Comparison of ENCODE assay signal across 22 cellular contexts in the genomic region with DNA sequence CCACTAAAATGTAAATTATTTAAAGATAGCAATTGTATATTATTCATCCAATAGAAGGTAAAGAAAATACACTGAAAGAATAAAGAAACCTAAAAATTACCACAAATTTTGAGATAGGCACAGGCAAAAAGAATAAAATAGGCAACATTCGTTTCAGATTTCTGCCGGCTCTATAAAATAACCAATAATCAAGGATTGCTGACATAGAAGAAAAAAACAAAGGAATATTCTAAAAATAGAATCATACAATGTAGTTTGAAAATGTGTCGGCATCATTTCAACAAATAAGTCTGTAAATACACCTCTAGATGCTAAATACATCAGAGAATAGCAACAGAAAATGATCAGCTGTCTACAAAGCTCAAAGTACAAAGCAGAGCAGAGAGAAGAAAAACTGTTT.
DNase-seq lines count a peak whose midpoint lies in the region; ATAC-seq and TF ChIP-seq lines count a peak whose summit lies in the region.
"Had no signal": no experiment of that assay in that cellular context is flagged by ENCODE, and none has a peak within 500 bp of the region (broad histone marks: within the 10 kb centered on the region; RNA-seq: fewer than 3 reads in every experiment).

No MANE protein-coding gene starts in this region.

- in situ Hi-C loops in IMR-90 (cut with MboI; ENCODE audit: low sequenced_read_pairs) = no loop called here

- 0 out of 2 replicates have a peak, but pooled peaks cover 2% of the 10 kb centered on the region for H3K9me3 ChIP-seq in IMR-90 (ENCODE audit: control insufficient read depth, insufficient read depth, low read length)
- peaks cover 0 to 3% of the 10 kb centered on the region in 2 donors for H3K9me3 ChIP-seq in neuronal stem cell (replicated peaks in 1 of 2; ENCODE audit: control insufficient read depth in 2 of 2, insufficient read depth in 1 of 2, low read depth in 1 of 2, low read length in 2 of 2)
- H3K9me3 ChIP-seq: A549; BLaER1 treated with 17β-estradiol and CSF1 and Interleukin-3, amounts not matched to agents 10 nM and 100 nM had no signal

- H2BK15ac ChIP-seq in IMR-90 (ENCODE audit: low read depth, low read length) (no peak overlapping the region), neuronal stem cell (ENCODE audit: low read length) (no peak overlapping the region)

- H2BK120ac ChIP-seq in IMR-90 (ENCODE audit: low read depth, low read length) (no peak overlapping the region), neuronal stem cell (ENCODE audit: low read depth, low read length) (no peak overlapping the region)

- H3K14ac ChIP-seq in IMR-90 (replicated peaks; ENCODE audit: low read depth, low read length) = no peak overlapping the region
- H3K14ac ChIP-seq in neuronal stem cell (ENCODE audit: low read length) = no peak overlapping the region

- no peak overlapping the region for H2BK20ac ChIP-seq in IMR-90 (ENCODE audit: low read depth, low read length)

- H3K9ac ChIP-seq in IMR-90 (ENCODE audit: low read depth, low read length) (no peak overlapping the region), neuronal stem cell (ENCODE audit: low read depth, low read length, poor library complexity) (no peak overlapping the region)
- H3K9ac ChIP-seq: BLaER1 treated with 17β-estradiol and CSF1 and Interleukin-3, amounts not matched to agents 10 nM and 100 nM had no signal

- H3K9me1 ChIP-seq in IMR-90 (ENCODE audit: insufficient read depth, low read length) = no peaks in the 10 kb centered on the region

- no peak for TF ChIP-seq POLR2A in IMR-90 (IDR thresholded peaks at IDR 0.05; ENCODE audit: low read depth, low read length)

- CTCF ChIA-PET in IMR-90 (lab: Yijun Ruan, JAX) = no interaction called here

- H3K27ac ChIP-seq in IMR-90 (ENCODE audit: insufficient read depth, low read length) (no peak overlapping the region), neuronal stem cell (replicated peaks; ENCODE audit: low read length) (no peak overlapping the region)
- H3K27ac ChIP-seq: 22Rv1; A549; BLaER1 treated with 17β-estradiol and CSF1 and Interleukin-3, amounts not matched to agents 10 nM and 100 nM; C4-2B had no signal

- H3K18ac ChIP-seq in IMR-90 (ENCODE audit: low read depth, low read length) (no peak overlapping the region), neuronal stem cell (ENCODE audit: low read length) (no peak overlapping the region)

- no peak overlapping the region for H3K56ac ChIP-seq in IMR-90 (ENCODE audit: extremely low read depth, insufficient read depth, low read length)

- H3K36me3 ChIP-seq in IMR-90 (ENCODE audit: control insufficient read depth, insufficient read depth, low read length) = no peaks in the 10 kb centered on the region
- no peaks in the 10 kb centered on the region for H3K36me3 ChIP-seq in neuronal stem cell (replicated peaks in 1 of 2; ENCODE audit: control insufficient read depth in 2 of 2, insufficient read depth in 2 of 2, low read length in 2 of 2)
- H3K36me3 ChIP-seq: BLaER1 treated with 17β-estradiol and CSF1 and Interleukin-3, amounts not matched to agents 10 nM and 100 nM had no signal

- no peak for TF ChIP-seq RAD21 in IMR-90 (IDR thresholded peaks at IDR 0.05; ENCODE audit: low read length)

- intact Hi-C loops in IMR-90 (cut with micrococcal nuclease) = no loop called here

- no peak overlapping the region for H2BK12ac ChIP-seq in neuronal stem cell (ENCODE audit: low read length)

- H3K23ac ChIP-seq in IMR-90 (ENCODE audit: low read depth, low read length) = no peak overlapping the region
- H3K23ac ChIP-seq in neuronal stem cell (ENCODE audit: low read depth, low read length, poor library complexity) = no peak overlapping the region

- POLR2A ChIA-PET in IMR-90 (lab: Charles Lee; ENCODE audit: unreplicated experiment) = no interaction called here

- H4K91ac ChIP-seq in IMR-90 (ENCODE audit: insufficient read depth, low read depth, low read length) = no peak overlapping the region
- no peak overlapping the region for H4K91ac ChIP-seq in neuronal stem cell (ENCODE audit: low read depth, low read length, poor library complexity)

- H3K4me3 ChIP-seq in IMR-90 (ENCODE audit: insufficient read depth, low read depth, low read length) (no peak overlapping the region), neuronal stem cell (ENCODE audit: low read length in 2 of 2) (no peak overlapping the region)
- H3K4me3 ChIP-seq: A549; BLaER1 treated with 17β-estradiol and CSF1 and Interleukin-3, amounts not matched to agents 10 nM and 100 nM; GM12878 had no signal

- no peak overlapping the region for H4K5ac ChIP-seq in IMR-90 (ENCODE audit: low read depth, low read length)

- dilution Hi-C loops in IMR-90 (cut with HindIII; ENCODE audit: low sequenced_read_pairs, unreplicated experiment) = no loop called here

- H3K4me1 ChIP-seq in IMR-90 (ENCODE audit: control insufficient read depth, insufficient read depth, low read length) (no peaks in the 10 kb centered on the region), neuronal stem cell (ENCODE audit: control insufficient read depth in 2 of 2, insufficient read depth in 1 of 2, low read depth in 1 of 2, low read length in 2 of 2) (no peaks in the 10 kb centered on the region)
- H3K4me1 ChIP-seq: A549; BLaER1 treated with 17β-estradiol and CSF1 and Interleukin-3, amounts not matched to agents 10 nM and 100 nM had no signal

- H2AFZ ChIP-seq in IMR-90 (replicated peaks; ENCODE audit: low read length, poor library complexity) (no peak overlapping the region), neuronal stem cell (ENCODE audit: low read length) (peak overlapping the region; percentile 22)

- no peaks in the 10 kb centered on the region for H3K79me1 ChIP-seq in IMR-90 (ENCODE audit: low read depth in 1 of 2, low read length in 2 of 2)
- no peaks in the 10 kb centered on the region for H3K79me1 ChIP-seq in neuronal stem cell (ENCODE audit: low read depth, low read length)

- BruUV-seq in IMR-90 (replicated peaks; lab: Mats Ljungman, UMichigan) = no TSS peak

- H3K4me2 ChIP-seq in IMR-90 (ENCODE audit: low read depth, low read length) = no peak overlapping the region
- no peak overlapping the region for H3K4me2 ChIP-seq in neuronal stem cell (ENCODE audit: insufficient read depth, low read length, poor library complexity, severe bottlenecking)
- H3K4me2 ChIP-seq: A549; BLaER1 treated with 17β-estradiol and CSF1 and Interleukin-3, amounts not matched to agents 10 nM and 100 nM had no signal

- no peak overlapping the region for H2AK9ac ChIP-seq in IMR-90 (replicated peaks; ENCODE audit: low read depth, low read length, poor library complexity)

- DNase-seq in DMS53 (lab: John Stamatoyannopoulos, UW) = peak; percentile 2
- no peak for DNase-seq in DMS53 treated with DMSO at 0.1 percent for 48 hours (lab: John Stamatoyannopoulos, UW; ENCODE audit: unreplicated experiment)
- no peak for DNase-seq in IMR-90
- no peak for DNase-seq in neuronal stem cell (ENCODE audit: low spot score)
- DNase-seq in OCI-M1 (lab: John Stamatoyannopoulos, UW) = no peak
- DNase-seq in HCEC 1CT = no peak
- DNase-seq: AML-193; CD4-positive, alpha-beta memory T cell; CD4-positive, CD25-positive, alpha-beta regulatory T cell; CD8-positive, alpha-beta memory T cell; COR-L47; DMS 273 treated with DMSO at 0.1 percent for 48 hours; DMS153; DMS79; DND-41; EL; GDM1 had no signal

- WGBS in IMR-90 (ENCODE audit: extremely low coverage in 2 of 2, insufficient read length in 1 of 2), 2 experiments = no CpG with 5 or more reads among the region's 3 CpGs
- WGBS in neuronal stem cell (ENCODE audit: extremely low coverage in 2 of 2, insufficient read length in 2 of 2, insufficient replicate concordance in 1 of 2), 2 donors = no CpG with 5 or more reads among the region's 3 CpGs

- no peak overlapping the region for H4K8ac ChIP-seq in IMR-90 (ENCODE audit: low read depth in 2 of 2, low read length in 2 of 2)
- H4K8ac ChIP-seq in neuronal stem cell (ENCODE audit: low read depth, low read length) = no peak overlapping the region

- no peak overlapping the region for H2AK5ac ChIP-seq in IMR-90 (ENCODE audit: low read depth, low read length)
- no peak overlapping the region for H2AK5ac ChIP-seq in neuronal stem cell (ENCODE audit: low read depth, low read length)

- no peaks in the 10 kb centered on the region for H4K20me1 ChIP-seq in IMR-90 (ENCODE audit: insufficient read depth, low read length)
- H4K20me1 ChIP-seq: BLaER1 treated with 17β-estradiol and CSF1 and Interleukin-3, amounts not matched to agents 10 nM and 100 nM had no signal

- H3K27me3 ChIP-seq in IMR-90 (ENCODE audit: control insufficient read depth, insufficient read depth, low read length) (no peaks in the 10 kb centered on the region), neuronal stem cell (ENCODE audit: control insufficient read depth in 3 of 3, insufficient read depth in 3 of 3, low read depth in 1 of 3, low read length in 3 of 3) (no peaks in the 10 kb centered on the region)
- H3K27me3 ChIP-seq: BLaER1 treated with 17β-estradiol and CSF1 and Interleukin-3, amounts not matched to agents 10 nM and 100 nM had no signal

- no peak for TF ChIP-seq CTCF in IMR-90 (conservative IDR thresholded peaks at IDR 0.05; ENCODE audit: low read depth, low read length)

- no peak overlapping the region for H2BK5ac ChIP-seq in IMR-90 (ENCODE audit: low read depth, low read length, poor library complexity, severe bottlenecking)
- no peak overlapping the region for H2BK5ac ChIP-seq in neuronal stem cell (ENCODE audit: low read length)

- H3K4ac ChIP-seq in IMR-90 (ENCODE audit: low read depth, low read length) = no peak overlapping the region
- no peak overlapping the region for H3K4ac ChIP-seq in neuronal stem cell (ENCODE audit: low read length)

- no peak for ATAC-seq in IMR-90 (ENCODE audit: low read depth)
- ATAC-seq: A549, GM12878 had no signal

TF ChIP-seq in IMR-90, 13 proteins besides CTCF, POLR2A, EP300 and RAD21:
- TF ChIP-seq RFX5 (IDR thresholded peaks at IDR 0.05; ENCODE audit: low read depth, low read length) (no peak), MAFK (IDR thresholded peaks at IDR 0.05; ENCODE audit: low read depth, low read length) (peak; percentile 48)
